26 cellular contexts compared by ENCODE assay signal in genomic region chr5:100446879-100447278, GRCh38.
"Had no signal": no experiment of that assay in that cellular context is flagged by ENCODE, and none has a peak within 500 bp of the region (broad histone marks: within the 10 kb centered on the region; RNA-seq: fewer than 3 reads in every experiment).

No MANE protein-coding gene starts in this region.

- H3K4me1 Mint-ChIP-seq: activated CD4-positive, alpha-beta memory T cell treated with anti-CD3 and anti-CD28 coated beads, Interleukin-2, amount 10 ng/mL, durations not matched to agents 7 days and 5 days; activated CD4-positive, alpha-beta T cell treated with anti-CD3 and anti-CD28 coated beads, Interleukin-2, amount 10 ng/mL, durations not matched to agents 7 days and 5 days; activated naive CD4-positive, alpha-beta T cell treated with anti-CD3 and anti-CD28 coated beads, Interleukin-2, amount 10 ng/mL, durations not matched to agents 7 days and 5 days; activated naive CD8-positive, alpha-beta T cell treated with anti-CD3 and anti-CD28 coated beads, Interleukin-2, amount 10 ng/mL, durations not matched to agents 7 days and 5 days; endodermal cell had no signal

- H3K4me1 ChIP-seq: ascending aorta, breast epithelium had no signal

- DNase-seq: activated CD4-positive, alpha-beta memory T cell treated with anti-CD3 and anti-CD28 coated beads, Interleukin-2, amount 10 ng/mL, durations not matched to agents 7 days and 5 days; activated CD4-positive, alpha-beta T cell treated with anti-CD3 and anti-CD28 coated beads for 36 hours; activated CD4-positive, alpha-beta T cell treated with anti-CD3 and anti-CD28 coated beads, Interleukin-2, amount 10 ng/mL, durations not matched to agents 7 days and 5 days; activated CD4-positive, alpha-beta T cell treated with anti-CD3 and anti-CD28 coated beads, Interleukin-2, amount 50 U/mL, for 4 hours; activated CD4-positive, CD25-positive, alpha-beta regulatory T cell; activated CD4-positive, CD25-positive, alpha-beta regulatory T cell treated with anti-CD3 and anti-CD28 coated beads, Interleukin-2, amount 50 U/mL, for 72 hours; activated CD8-positive, alpha-beta memory T cell treated with anti-CD3 and anti-CD28 coated beads, Interleukin-2, amount 50 U/mL, for 48 hours; activated gamma-delta T cell; activated naive CD4-positive, alpha-beta T cell; activated naive CD4-positive, alpha-beta T cell treated with anti-CD3 and anti-CD28 coated beads, Interleukin-2, amount 10 ng/mL, durations not matched to agents 7 days and 5 days; activated naive CD8-positive, alpha-beta T cell treated with anti-CD3 and anti-CD28 coated beads, Interleukin-2, amount 10 ng/mL, durations not matched to agents 7 days and 5 days; activated T-cell treated with anti-CD3 and anti-CD28 coated beads for 4 hours; activated T-cell treated with anti-CD3 and anti-CD28 coated beads, Interleukin-2, amount 50 U/mL, for 24 hours; activated T-cell treated with anti-CD3 and anti-CD28 coated beads, Interleukin-2, amount 50 U/mL, for 72 hours; central memory CD4-positive, alpha-beta T cell; effector memory CD4-positive, alpha-beta T cell; endodermal cell; foreskin fibroblast; head of caudate nucleus; T-helper 2 cell had no signal

- H3K27ac Mint-ChIP-seq: activated CD4-positive, alpha-beta memory T cell treated with anti-CD3 and anti-CD28 coated beads, Interleukin-2, amount 10 ng/mL, durations not matched to agents 7 days and 5 days; activated CD4-positive, alpha-beta T cell treated with anti-CD3 and anti-CD28 coated beads for 36 hours; activated CD4-positive, alpha-beta T cell treated with anti-CD3 and anti-CD28 coated beads, Interleukin-2, amount 10 ng/mL, durations not matched to agents 7 days and 5 days; activated naive CD4-positive, alpha-beta T cell treated with anti-CD3 and anti-CD28 coated beads, Interleukin-2, amount 10 ng/mL, durations not matched to agents 7 days and 5 days; activated naive CD4-positive, alpha-beta T cell treated with anti-CD3 and anti-CD28 coated beads, Interleukin-2, amount 50 U/mL, for 72 hours; activated naive CD8-positive, alpha-beta T cell treated with anti-CD3 and anti-CD28 coated beads, Interleukin-2, amount 10 ng/mL, durations not matched to agents 7 days and 5 days; activated T-cell treated with anti-CD3 and anti-CD28 coated beads, Interleukin-2, amount 50 U/mL, for 24 hours; activated T-cell treated with anti-CD3 and anti-CD28 coated beads, Interleukin-2, amount 50 U/mL, for 72 hours; brain; endodermal cell had no signal

- H3K4me3 Mint-ChIP-seq: activated CD4-positive, alpha-beta memory T cell treated with anti-CD3 and anti-CD28 coated beads, Interleukin-2, amount 10 ng/mL, durations not matched to agents 7 days and 5 days; activated CD4-positive, alpha-beta T cell treated with anti-CD3 and anti-CD28 coated beads for 36 hours; activated CD4-positive, alpha-beta T cell treated with anti-CD3 and anti-CD28 coated beads, Interleukin-2, amount 10 ng/mL, durations not matched to agents 7 days and 5 days; activated naive CD4-positive, alpha-beta T cell treated with anti-CD3 and anti-CD28 coated beads, Interleukin-2, amount 10 ng/mL, durations not matched to agents 7 days and 5 days; activated naive CD8-positive, alpha-beta T cell treated with anti-CD3 and anti-CD28 coated beads, Interleukin-2, amount 10 ng/mL, durations not matched to agents 7 days and 5 days; activated T-cell treated with anti-CD3 and anti-CD28 coated beads, Interleukin-2, amount 50 U/mL, for 24 hours; activated T-cell treated with anti-CD3 and anti-CD28 coated beads, Interleukin-2, amount 50 U/mL, for 72 hours; brain; endodermal cell had no signal

- H3K9me3 ChIP-seq: ascending aorta, breast epithelium had no signal

- H3K9me3 Mint-ChIP-seq: activated CD4-positive, alpha-beta memory T cell treated with anti-CD3 and anti-CD28 coated beads, Interleukin-2, amount 10 ng/mL, durations not matched to agents 7 days and 5 days; activated CD4-positive, alpha-beta T cell treated with anti-CD3 and anti-CD28 coated beads, Interleukin-2, amount 10 ng/mL, durations not matched to agents 7 days and 5 days; activated naive CD4-positive, alpha-beta T cell treated with anti-CD3 and anti-CD28 coated beads, Interleukin-2, amount 10 ng/mL, durations not matched to agents 7 days and 5 days; activated naive CD4-positive, alpha-beta T cell treated with anti-CD3 and anti-CD28 coated beads, Interleukin-2, amount 50 U/mL, for 72 hours; activated naive CD8-positive, alpha-beta T cell treated with anti-CD3 and anti-CD28 coated beads, Interleukin-2, amount 10 ng/mL, durations not matched to agents 7 days and 5 days; activated T-cell treated with anti-CD3 and anti-CD28 coated beads, Interleukin-2, amount 50 U/mL, for 24 hours; activated T-cell treated with anti-CD3 and anti-CD28 coated beads, Interleukin-2, amount 50 U/mL, for 72 hours; endodermal cell had no signal

- H3K27me3 ChIP-seq: ascending aorta, breast epithelium, cardiac muscle cell had no signal

- ATAC-seq: activated CD4-positive, alpha-beta T cell treated with anti-CD3 and anti-CD28 coated beads for 36 hours; activated naive CD4-positive, alpha-beta T cell treated with anti-CD3 and anti-CD28 coated beads, Interleukin-2, amount 50 U/mL, for 72 hours; activated T-cell treated with anti-CD3 and anti-CD28 coated beads, Interleukin-2, amount 50 U/mL, for 72 hours; esophagus mucosa had no signal

- H3K36me3 Mint-ChIP-seq: activated naive CD4-positive, alpha-beta T cell treated with anti-CD3 and anti-CD28 coated beads, Interleukin-2, amount 10 ng/mL, durations not matched to agents 7 days and 5 days; activated naive CD4-positive, alpha-beta T cell treated with anti-CD3 and anti-CD28 coated beads, Interleukin-2, amount 50 U/mL, for 72 hours; activated naive CD8-positive, alpha-beta T cell treated with anti-CD3 and anti-CD28 coated beads, Interleukin-2, amount 10 ng/mL, durations not matched to agents 7 days and 5 days had no signal

- H3K36me3 ChIP-seq: ascending aorta, breast epithelium, cardiac muscle cell had no signal

- H3K27ac ChIP-seq: ascending aorta, breast epithelium, cardiac muscle cell had no signal

- H3K27me3 Mint-ChIP-seq: activated CD4-positive, alpha-beta T cell treated with anti-CD3 and anti-CD28 coated beads for 36 hours; activated CD4-positive, alpha-beta T cell treated with anti-CD3 and anti-CD28 coated beads, Interleukin-2, amount 10 ng/mL, durations not matched to agents 7 days and 5 days; activated naive CD4-positive, alpha-beta T cell treated with anti-CD3 and anti-CD28 coated beads, Interleukin-2, amount 10 ng/mL, durations not matched to agents 7 days and 5 days; activated naive CD8-positive, alpha-beta T cell treated with anti-CD3 and anti-CD28 coated beads, Interleukin-2, amount 10 ng/mL, durations not matched to agents 7 days and 5 days had no signal

- H3K4me3 ChIP-seq: ascending aorta, breast epithelium, cardiac muscle cell had no signal
